ENCODE assay signal across 1 cellular context in the genomic region with DNA sequence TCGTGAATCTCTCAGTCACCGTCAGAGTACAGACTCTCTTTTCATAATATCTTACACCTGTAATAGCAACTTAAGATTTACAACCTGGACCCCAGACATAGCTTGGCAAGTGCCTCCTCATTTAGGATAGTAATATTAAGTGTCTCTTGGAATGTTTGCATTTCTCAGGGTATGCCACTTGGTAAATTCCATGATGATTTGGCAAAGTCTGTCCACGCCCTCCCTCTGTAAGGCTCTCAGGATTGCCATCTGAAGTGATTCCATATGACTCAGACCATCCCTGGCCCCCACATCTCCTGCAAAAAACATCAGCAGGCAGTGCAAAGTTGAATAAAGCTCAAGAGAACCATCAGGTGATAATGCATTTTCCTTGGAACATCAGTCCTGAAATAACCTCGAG.
TF ChIP-seq lines count a peak whose summit lies in the region.

No MANE protein-coding gene starts in this region.

TF ChIP-seq in IMR-90, 13 proteins besides CTCF, POLR2A, EP300 and RAD21 (continued from another document):
- TF ChIP-seq NFE2L2 (IDR thresholded peaks at IDR 0.05; ENCODE audit: low read depth, low read length), result 0 out of 2 replicates have a peak, but pooled peaks have one; percentile 14
TF ChIP-seq in IMR-90: peak in this region for 1.
